ENCODE assay signal across 12 cellular contexts in the genomic region with DNA sequence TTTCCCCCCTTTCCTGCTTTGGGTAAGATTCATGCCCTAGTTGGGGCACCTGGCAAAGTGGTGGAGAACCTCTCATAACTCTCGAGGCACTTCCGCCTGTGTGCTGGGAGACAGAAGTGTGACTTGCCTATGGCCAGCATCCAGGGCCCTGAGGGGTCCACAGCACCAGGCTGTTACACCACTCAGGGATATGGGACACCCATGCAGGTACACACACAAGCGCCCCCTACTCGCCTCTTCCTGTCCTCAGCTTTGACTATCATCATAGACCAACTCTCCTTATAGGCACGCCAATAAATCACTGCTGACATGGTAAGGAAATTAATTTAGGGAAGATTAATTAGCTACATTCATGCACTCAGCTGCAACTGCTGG. TPM values are rescaled to one million over a fixed set of nuclear protein-coding genes. Genes with fewer than 3 reads are reported as not detected.
DNase-seq lines count a peak whose midpoint lies in the region; ATAC-seq and TF ChIP-seq lines count a peak whose summit lies in the region.
"Had no signal": no experiment of that assay in that cellular context is flagged by ENCODE, and none has a peak within 500 bp of the region (broad histone marks: within the 10 kb centered on the region; RNA-seq: fewer than 3 reads in every experiment).

No MANE protein-coding gene starts in this region.

- no TSS peak for BruUV-seq in Panc1 (replicated peaks; lab: Mats Ljungman, UMichigan)

- no peaks in the 10 kb centered on the region for H3K36me3 ChIP-seq in Panc1 (ENCODE audit: control insufficient read depth, insufficient read depth, low read length)
- H3K36me3 ChIP-seq in sigmoid colon: no peaks in the 10 kb centered on the region

- H3K4me1 ChIP-seq in Panc1 (ENCODE audit: control insufficient read depth, insufficient read depth, low read length) (peaks cover 100% of the 10 kb centered on the region), foreskin keratinocyte (peaks cover 65% of the 10 kb centered on the region), sigmoid colon (peaks cover 0 to 89% (median 84%) of the 10 kb centered on the region in 4 donors)

- no peak for TF ChIP-seq CTCF in C4-2B (conservative IDR thresholded peaks at IDR 0.05)
- no peak for TF ChIP-seq CTCF in Panc1 (IDR thresholded peaks at IDR 0.05)
- no peak for TF ChIP-seq CTCF in foreskin keratinocyte (conservative IDR thresholded peaks at IDR 0.05)
- no peak for TF ChIP-seq CTCF in sigmoid colon (IDR thresholded peaks at IDR 0.05)

- H3K36me3 Mint-ChIP-seq in stimulated activated memory B cell treated with anti-CD40 and anti-IgM and Interleukin-4, amounts not matched to agents 10 μg/mL and 1 μg/mL and 100 μg/mL, for 72 hours: no peaks in the 10 kb centered on the region
- H3K36me3 Mint-ChIP-seq in activated naive CD4-positive, alpha-beta T cell treated with anti-CD3 and anti-CD28 coated beads, Interleukin-2, amount 50 U/mL, for 72 hours: no peaks in the 10 kb centered on the region
- H3K36me3 Mint-ChIP-seq: IgD-negative memory B cell had no signal

- WGBS in sigmoid colon, 2 donors: 92 to 93% methylated on average over 5 of the region's 5 CpGs

- CTCF ChIA-PET in Panc1 (lab: Charles Lee): no interaction called here

- H3K4me1 Mint-ChIP-seq in stimulated activated memory B cell treated with anti-CD40 and anti-IgM and Interleukin-4, amounts not matched to agents 10 μg/mL and 1 μg/mL and 100 μg/mL, for 72 hours: no peaks in the 10 kb centered on the region
- H3K4me1 Mint-ChIP-seq: IgD-negative memory B cell had no signal

- no peaks in the 10 kb centered on the region for H3K27me3 ChIP-seq in Panc1 (ENCODE audit: control insufficient read depth, insufficient read depth, low read length)
- no peaks in the 10 kb centered on the region for H3K27me3 ChIP-seq in foreskin keratinocyte
- H3K27me3 ChIP-seq in sigmoid colon: no peaks in the 10 kb centered on the region

- no peak overlapping the region for H3K27ac Mint-ChIP-seq in stimulated activated memory B cell treated with anti-CD40 and anti-IgM and Interleukin-4, amounts not matched to agents 10 μg/mL and 1 μg/mL and 100 μg/mL, for 72 hours
- H3K27ac Mint-ChIP-seq in activated naive CD4-positive, alpha-beta T cell treated with anti-CD3 and anti-CD28 coated beads, Interleukin-2, amount 50 U/mL, for 72 hours: no peak overlapping the region
- H3K27ac Mint-ChIP-seq: IgD-negative memory B cell had no signal

- intact Hi-C loops in Panc1 (cut with micrococcal nuclease; ENCODE audit: unreplicated experiment): no loop called here
- intact Hi-C loops in sigmoid colon (cut with DNase I): loop anchor here (2.0 kb wide), 1 partner anchor 43 kb away; no protein-coding TSS in a partner anchor

- no peak overlapping the region for H3K4me3 Mint-ChIP-seq in stimulated activated memory B cell treated with anti-CD40 and anti-IgM and Interleukin-4, amounts not matched to agents 10 μg/mL and 1 μg/mL and 100 μg/mL, for 72 hours
- H3K4me3 Mint-ChIP-seq: IgD-negative memory B cell had no signal

- no peak for ATAC-seq in Panc1
- no peak for ATAC-seq in foreskin keratinocyte
- ATAC-seq in stimulated activated memory B cell treated with anti-CD40 and anti-IgM and Interleukin-4, amounts not matched to agents 10 μg/mL and 1 μg/mL and 100 μg/mL, for 72 hours: no peak
- ATAC-seq in activated naive CD4-positive, alpha-beta T cell treated with anti-CD3 and anti-CD28 coated beads, Interleukin-2, amount 50 U/mL, for 72 hours: no peak

- peaks cover 9% of the 10 kb centered on the region for H3K27me3 Mint-ChIP-seq in stimulated activated memory B cell treated with anti-CD40 and anti-IgM and Interleukin-4, amounts not matched to agents 10 μg/mL and 1 μg/mL and 100 μg/mL, for 72 hours

- TF ChIP-seq EP300 in sigmoid colon (IDR thresholded peaks at IDR 0.05): no peak

- TF ChIP-seq POLR2A in sigmoid colon (IDR thresholded peaks at IDR 0.05): no peak

- no peaks in the 10 kb centered on the region for H3K9me3 Mint-ChIP-seq in stimulated activated memory B cell treated with anti-CD40 and anti-IgM and Interleukin-4, amounts not matched to agents 10 μg/mL and 1 μg/mL and 100 μg/mL, for 72 hours
- H3K9me3 Mint-ChIP-seq in activated naive CD4-positive, alpha-beta T cell treated with anti-CD3 and anti-CD28 coated beads, Interleukin-2, amount 50 U/mL, for 72 hours: no peaks in the 10 kb centered on the region
- H3K9me3 Mint-ChIP-seq: IgD-negative memory B cell had no signal

- POLR2A ChIA-PET in Panc1 (lab: Charles Lee): interaction anchor here (0.5 kb wide), 1 partner anchor 85 kb away, joined by 3 read pairs; no protein-coding TSS in a partner anchor

- DNase-seq in Panc1 (ENCODE audit: low read depth, low spot score): no peak
- DNase-seq in foreskin keratinocyte: no peak
- no peak for DNase-seq in sigmoid colon
- DNase-seq in NCI-H2107 treated with DMSO at 0.1 percent for 48 hours (lab: John Stamatoyannopoulos, UW; ENCODE audit: unreplicated experiment): no peak
- DNase-seq in activated naive CD4-positive, alpha-beta T cell treated with anti-CD3 and anti-CD28 coated beads, Interleukin-2, amount 50 U/mL, for 72 hours (ENCODE audit: low spot score in 2 of 2): no peak
- DNase-seq in MV-4-11 (lab: John Stamatoyannopoulos, UW): no peak
- DNase-seq: NCI-H2171, RPMI8226, WERI-Rb-1 had no signal

- H3K9me3 ChIP-seq in Panc1 (ENCODE audit: control insufficient read depth, insufficient read depth, low read depth, low read length) (no peaks in the 10 kb centered on the region), sigmoid colon (no peaks in the 10 kb centered on the region)

- H3K27ac ChIP-seq in C4-2B (peak overlapping the region; percentile 91), Panc1 (ENCODE audit: low read length) (peak overlapping the region; percentile 93), foreskin keratinocyte (peak overlapping the region; percentile 71), sigmoid colon (peak overlapping the region; percentile 70 to 90 (median 84))
- H3K27ac ChIP-seq: WERI-Rb-1 had no signal

- H3K4me3 ChIP-seq in Panc1 (ENCODE audit: low read depth in 2 of 2, low read length in 2 of 2) (no peak overlapping the region), sigmoid colon (no peak overlapping the region)

- in situ Hi-C loops in Panc1 (cut with HindIII; ENCODE audit: low pct_unique_long_range_greater_than_20kb, low sequenced_read_pairs): no loop called here

RNA-seq across cellular contexts. Expression of gene SHB, which starts 45.4 kb away (rescaled TPM):
- 59.9 TPM for total RNA-seq in Panc1 (2021; ENCODE audit: unreplicated experiment)
- polyA plus RNA-seq in Panc1 (2012; ENCODE audit: insufficient read length): 63.1 TPM
- 17.0 and 19.0 TPM in 2 replicates for total RNA-seq in foreskin keratinocyte
- 15.8 and 17.8 TPM in 2 replicates for polyA plus RNA-seq in foreskin keratinocyte
- total RNA-seq in sigmoid colon: 10 to 100 TPM in 3 of 4 donors, 1 to 10 TPM in 1; 6.8 to 33.7 (median 10.3) TPM
- polyA plus RNA-seq in sigmoid colon: 10 to 100 TPM in 2 of 3 donors, 1 to 10 TPM in 1; 9.5 to 11.7 (median 10.2) TPM
- 1 to 10 TPM in 1 of 2 donors, under 1 TPM in 1; 0.34 to 1.7 TPM for total RNA-seq in activated naive CD4-positive, alpha-beta T cell treated with anti-CD3 and anti-CD28 coated beads, Interleukin-2, amount 50 U/mL, for 72 hours
- polyA plus RNA-seq: IgD-negative memory B cell had no signal
